ENCODE assay signal across 24 cellular contexts in the genomic region with DNA sequence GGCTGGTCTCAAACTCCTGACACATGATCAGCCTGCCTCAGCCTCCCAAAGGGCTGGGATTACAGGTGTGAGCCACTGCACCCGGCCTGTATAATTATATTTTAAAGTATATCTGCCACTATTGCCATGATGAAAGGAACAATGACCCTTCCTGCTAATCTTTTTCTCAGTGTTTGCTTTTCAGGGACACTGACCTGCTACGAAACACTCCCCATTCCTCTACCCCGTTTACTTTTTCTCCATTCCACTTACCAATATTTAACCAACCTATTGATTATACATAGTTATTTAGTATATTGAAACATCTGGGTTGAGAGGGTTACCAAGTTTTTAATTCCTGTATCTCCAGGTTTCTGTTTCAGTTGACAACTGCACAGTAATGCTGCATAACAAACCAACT.
"Had no signal": no experiment of that assay in that cellular context is flagged by ENCODE, and none has a peak within 500 bp of the region (broad histone marks: within the 10 kb centered on the region; RNA-seq: fewer than 3 reads in every experiment).

No MANE protein-coding gene starts in this region.

- H3K36me3 ChIP-seq: colonic mucosa, esophagus squamous epithelium, gastrocnemius medialis, heart right ventricle, left ventricle myocardium inferior, lower lobe of right lung had no signal

- DNase-seq: colonic mucosa; cortex of kidney; effector CD8-positive, alpha-beta T cell; effector memory CD8-positive, alpha-beta T cell; endodermal cell; erythroblast; esophagus squamous epithelium; foreskin fibroblast; foreskin melanocyte; gastrocnemius medialis; glutamatergic neuron; head of caudate nucleus; heart right ventricle; hippocampal formation; left cardiac atrium; left ventricle myocardium inferior; lower lobe of right lung; mesenchymal stem cell; midbrain had no signal

- H3K4me3 ChIP-seq: colonic mucosa, esophagus squamous epithelium, gastrocnemius medialis, heart right ventricle, left ventricle myocardium inferior, lower lobe of right lung had no signal

- H3K27me3 ChIP-seq: colonic mucosa, esophagus squamous epithelium, gastrocnemius medialis, heart right ventricle had no signal

- H3K9me3 ChIP-seq: colonic mucosa, gastrocnemius medialis had no signal

- H3K4me1 ChIP-seq: colonic mucosa, esophagus squamous epithelium, gastrocnemius medialis, heart right ventricle, left ventricle myocardium inferior, lower lobe of right lung had no signal

- ATAC-seq: effector memory CD8-positive, alpha-beta T cell; esophagus mucosa; gastrocnemius medialis; heart right ventricle; left cardiac atrium; lower lobe of right lung had no signal

- FAIRE-seq: endometrium, islet of Langerhans, keratinocyte had no signal

- H3K27ac ChIP-seq: colonic mucosa, epithelial cell of prostate, esophagus squamous epithelium, gastrocnemius medialis, heart right ventricle, left ventricle myocardium inferior, lower lobe of right lung had no signal
